1 cellular context compared by ENCODE assay signal in the genomic region with DNA sequence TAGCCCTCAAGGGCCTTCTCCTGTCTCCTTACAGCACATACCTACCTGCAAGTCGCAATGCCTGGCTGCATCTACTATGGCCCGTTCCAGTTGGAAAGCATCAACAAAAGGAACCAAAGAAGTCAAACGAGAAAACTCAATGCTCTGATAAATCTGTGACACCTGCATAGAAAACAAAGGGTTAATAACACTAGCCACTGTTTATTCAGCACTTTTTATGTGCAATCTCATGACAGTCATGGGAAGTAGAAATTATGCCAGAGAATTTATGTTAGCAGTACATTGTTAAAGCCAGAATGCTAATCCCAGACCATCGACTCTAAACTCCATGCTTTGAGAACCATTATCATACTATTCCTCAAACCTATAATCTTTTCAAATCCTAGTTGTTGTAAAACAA.
TF ChIP-seq lines count a peak whose summit lies in the region.

No MANE protein-coding gene starts in this region.

TF ChIP-seq in K562, 482 proteins besides CTCF, POLR2A, EP300 and RAD21:
- TF ChIP-seq PRMT5 (CRISPR knock-in tag; IDR thresholded peaks at IDR 0.05), result no peak
- TF ChIP-seq ZNF347 (CRISPR knock-in tag; IDR thresholded peaks at IDR 0.05; ENCODE audit: low read depth), result no peak
- TF ChIP-seq ZNF311 (CRISPR knock-in tag; IDR thresholded peaks at IDR 0.05), result no peak
- TF ChIP-seq PTRF (tag; IDR thresholded peaks at IDR 0.05), result no peak
- no peak for TF ChIP-seq SMARCA4 (IDR thresholded peaks at IDR 0.05)
- TF ChIP-seq ZNF3 (CRISPR knock-in tag; IDR thresholded peaks at IDR 0.05), result no peak
- TF ChIP-seq, protein P1, sequence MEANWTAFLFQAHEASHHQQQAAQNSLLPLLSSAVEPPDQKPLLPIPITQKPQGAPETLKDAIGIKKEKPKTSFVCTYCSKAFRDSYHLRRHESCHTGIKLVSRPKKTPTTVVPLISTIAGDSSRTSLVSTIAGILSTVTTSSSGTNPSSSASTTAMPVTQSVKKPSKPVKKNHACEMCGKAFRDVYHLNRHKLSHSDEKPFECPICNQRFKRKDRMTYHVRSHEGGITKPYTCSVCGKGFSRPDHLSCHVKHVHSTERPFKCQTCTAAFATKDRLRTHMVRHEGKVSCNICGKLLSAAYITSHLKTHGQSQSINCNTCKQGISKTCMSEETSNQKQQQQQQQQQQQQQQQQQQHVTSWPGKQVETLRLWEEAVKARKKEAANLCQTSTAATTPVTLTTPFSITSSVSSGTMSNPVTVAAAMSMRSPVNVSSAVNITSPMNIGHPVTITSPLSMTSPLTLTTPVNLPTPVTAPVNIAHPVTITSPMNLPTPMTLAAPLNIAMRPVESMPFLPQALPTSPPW (CRISPR knock-in tag; IDR thresholded peaks at IDR 0.05), result no peak
- TF ChIP-seq ZNF165 (CRISPR knock-in tag; IDR thresholded peaks at IDR 0.05; ENCODE audit: borderline replicate concordance), result no peak
- TF ChIP-seq FOXM1 (IDR thresholded peaks at IDR 0.05; ENCODE audit: low read depth), result no peak
- no peak for TF ChIP-seq FOXM1 (CRISPR knock-in tag; IDR thresholded peaks at IDR 0.05; ENCODE audit: low read depth)
